ENCODE assay signal across 9 cellular contexts in genomic region chr4:110196206-110196870, GRCh38. TPM values are rescaled to one million over a fixed set of nuclear protein-coding genes. Genes with fewer than 3 reads are reported as not detected.
DNase-seq lines count a peak whose midpoint lies in the region; ATAC-seq, FAIRE-seq and TF ChIP-seq lines count a peak whose summit lies in the region.
"Had no signal": no experiment of that assay in that cellular context is flagged by ENCODE, and none has a peak within 500 bp of the region (broad histone marks: within the 10 kb centered on the region; RNA-seq: fewer than 3 reads in every experiment).

No MANE protein-coding gene starts in this region.

- H3K9me3 Mint-ChIP-seq in Calu3 (ENCODE audit: low read depth, unreplicated experiment): no peaks in the 10 kb centered on the region

- H3K4me1 ChIP-seq in HUES48 (ENCODE audit: control insufficient read depth, insufficient read depth, low read length): peaks cover 29% of the 10 kb centered on the region
- peaks cover 21% of the 10 kb centered on the region for H3K4me1 ChIP-seq in GM12878 (ENCODE audit: control insufficient read depth, insufficient read depth, low read length)
- peaks cover 1% of the 10 kb centered on the region; the same call in 1 of the 2 replicates for H3K4me1 ChIP-seq in iPS DF 6.9 (ENCODE audit: control insufficient read depth, insufficient read depth, low read length)
- peaks cover 0 to 23% (median 16%) of the 10 kb centered on the region in 4 donors for H3K4me1 ChIP-seq in sigmoid colon

- peak overlapping the region; percentile 92 for H2AFZ ChIP-seq in GM12878 (ENCODE audit: control insufficient read depth, low read depth, low read length)

- TF ChIP-seq CTCF in Calu3 (IDR thresholded peaks at IDR 0.05; ENCODE audit: unreplicated experiment) (no peak), GM12878 (IDR thresholded peaks at IDR 0.05 in 2 of 3, conservative IDR thresholded peaks at IDR 0.05 in 1 of 3; ENCODE audit: control insufficient read depth in 2 of 3, extremely low read depth in 1 of 3, insufficient read depth in 1 of 3, low read depth in 3 of 3, low read length in 3 of 3) (no peak), sigmoid colon (IDR thresholded peaks at IDR 0.05) (no peak)

- peaks cover 36% of the 10 kb centered on the region for H3K79me2 ChIP-seq in GM12878 (ENCODE audit: control insufficient read depth, insufficient read depth, low read length)

- H3K36me3 Mint-ChIP-seq in Calu3 (ENCODE audit: insufficient read depth, unreplicated experiment): peaks cover 43% of the 10 kb centered on the region

- H3K36me3 ChIP-seq in HUES48 (ENCODE audit: control insufficient read depth, insufficient read depth, low read length) (peaks cover 15% of the 10 kb centered on the region), GM12878 (ENCODE audit: control insufficient read depth in 2 of 2, insufficient read depth in 2 of 2, low read length in 1 of 2) (no peaks in the 10 kb centered on the region), iPS DF 6.9 (ENCODE audit: control insufficient read depth, insufficient read depth, low read length) (no peaks in the 10 kb centered on the region; the same call in 1 of the 2 replicates), sigmoid colon (no peaks in the 10 kb centered on the region)

- CTCF ChIA-PET in Calu3 (lab: Charles Lee): interaction anchor here (0.6 kb wide), 1 partner anchor 378 kb away, joined by 3 read pairs; no protein-coding TSS in a partner anchor
- CTCF ChIA-PET in GM12878 (lab: Yijun Ruan, JAX): interaction anchor here (1.1 to 1.7 kb wide), 4 partner anchors 77 to 147 kb away, joined by 3 to 5 read pairs (median 4); no protein-coding TSS in a partner anchor

- no peaks in the 10 kb centered on the region for H4K20me1 ChIP-seq in GM12878 (ENCODE audit: control insufficient read depth, insufficient read depth)

- no TSS peak for BruUV-seq in Calu3 (replicated peaks; lab: Mats Ljungman, UMichigan)
- BruUV-seq in GM12878 (replicated peaks; lab: Mats Ljungman, UMichigan): no TSS peak

- H3K9ac ChIP-seq in HUES48 (ENCODE audit: low read depth, low read length) (peak overlapping the region; percentile 84), GM12878 (ENCODE audit: control insufficient read depth, insufficient read depth, low read length) (peak overlapping the region; percentile 76)

- peak overlapping the region; percentile 79 for H3K4me3 Mint-ChIP-seq in Calu3 (ENCODE audit: low read depth, unreplicated experiment)

- peak; percentile 38 for DNase-seq in Calu3
- DNase-seq in T-helper 1 cell: peak in 4 of 5 donors; percentile 10 to 43 (median 24)
- DNase-seq in GM12878 (ENCODE audit: low read depth, low spot score): no peak
- no peak for DNase-seq in iPS DF 6.9 (ENCODE audit: low read depth, low spot score)
- peak; percentile 66 for DNase-seq in sigmoid colon
- no peak for DNase-seq in OCI-M2 (lab: John Stamatoyannopoulos, UW; ENCODE audit: unreplicated experiment)

- RAD21 ChIA-PET in GM12878 (lab: Charles Lee; ENCODE audit: unreplicated experiment): interaction anchor here (0.7 to 3.1 kb wide), 6 partner anchors 11 to 141 kb away, joined by 3 to 22 read pairs (median 4); no protein-coding TSS in a partner anchor

- POLR2A ChIA-PET in GM12878 (lab: Charles Lee): interaction anchor here (0.9 to 3.1 kb wide), 8 partner anchors 8 to 143 kb away, joined by 3 to 17 read pairs (median 4); no protein-coding TSS in a partner anchor

- H3K27me3 Mint-ChIP-seq in Calu3 (ENCODE audit: unreplicated experiment): no peaks in the 10 kb centered on the region

- in situ Hi-C loops in GM12878 (cut with MboI): loop anchor here (25.0 kb wide), 1 partner anchor 759 kb away; the partner anchor contains the start of gene SEC24B

- intact Hi-C loops in Calu3 (cut with micrococcal nuclease; ENCODE audit: unreplicated experiment) (loop anchor here (10.0 kb wide), 2 partner anchors 192 to 318 kb away; no protein-coding TSS in a partner anchor), GM12878 (cut with micrococcal nuclease; ENCODE audit: unreplicated experiment) (loop anchor here (5.0 to 10.0 kb wide), 8 partner anchors 89 to 1574 kb away; partner anchors contain the start of genes GAR1, MCUB, RPL34 and SEC24B), sigmoid colon (cut with DNase I) (loop anchor here (5.0 to 10.0 kb wide), 4 partner anchors 149 to 1572 kb away; partner anchors contain the start of genes GAR1 and RPL34)

- SMC1A ChIA-PET in GM12878 (lab: Charles Lee; ENCODE audit: uncharacterized antibody, unreplicated experiment): interaction anchor here (0.9 to 5.5 kb wide), 11 partner anchors 8 to 146 kb away, joined by 3 to 36 read pairs (median 5); no protein-coding TSS in a partner anchor

- TF ChIP-seq EP300 in GM12878 (IDR thresholded peaks at IDR 0.05; ENCODE audit: borderline replicate concordance in 1 of 2, control insufficient read depth in 1 of 2, low read depth in 2 of 2, low read length in 2 of 2) (no peak), sigmoid colon (IDR thresholded peaks at IDR 0.05) (no peak)

- H3K4me3 ChIP-seq in HUES48 (ENCODE audit: low read depth, low read length) (peak overlapping the region; percentile 85), GM12878 (peak overlapping the region; percentile 81), iPS DF 6.9 (ENCODE audit: low read length) (peak overlapping the region; percentile 97), sigmoid colon (peak overlapping the region; percentile 63 to 91 (median 86))

- peaks cover 40% of the 10 kb centered on the region for H3K4me1 Mint-ChIP-seq in Calu3 (ENCODE audit: low read depth, unreplicated experiment)

- ATAC-seq in GM21367 (IDR thresholded peaks at IDR 0.05; ENCODE audit: unreplicated experiment) (peak; percentile 14), GM12878 (peak; percentile 48)

- H3K9me3 ChIP-seq in HUES48 (ENCODE audit: control insufficient read depth, insufficient read depth, low read length) (no peaks in the 10 kb centered on the region), GM12878 (replicated peaks; ENCODE audit: control insufficient read depth, insufficient read depth, low read length) (no peaks in the 10 kb centered on the region), iPS DF 6.9 (ENCODE audit: control insufficient read depth, insufficient read depth, low read length) (no peaks in the 10 kb centered on the region), sigmoid colon (no peaks in the 10 kb centered on the region)

- FAIRE-seq in GM12878 (lab: Jason Lieb, UNC): no peak
- FAIRE-seq: endometrium had no signal

- H3K27me3 ChIP-seq in HUES48 (ENCODE audit: control insufficient read depth, insufficient read depth, low read length) (no peaks in the 10 kb centered on the region), GM12878 (replicated peaks in 1 of 2; ENCODE audit: control insufficient read depth in 2 of 2, insufficient read depth in 2 of 2, low read length in 1 of 2) (no peaks in the 10 kb centered on the region), iPS DF 6.9 (ENCODE audit: control insufficient read depth, insufficient read depth, low read length) (no peaks in the 10 kb centered on the region), sigmoid colon (no peaks in the 10 kb centered on the region)

- no peak for TF ChIP-seq RAD21 in GM12878 (IDR thresholded peaks at IDR 0.05; ENCODE audit: insufficient read depth, low read depth, low read length)

- TF ChIP-seq POLR2A in GM12878 (IDR thresholded peaks at IDR 0.05; ENCODE audit: low read depth, low read length) (peak; percentile 73), sigmoid colon (IDR thresholded peaks at IDR 0.05) (peak in 1 of 2 donors; percentile 27)

- H3K4me2 ChIP-seq in GM12878 (ENCODE audit: control insufficient read depth, insufficient read depth): peak overlapping the region; percentile 93

- H3K27ac ChIP-seq in HUES48 (ENCODE audit: low read depth, low read length) (peak overlapping the region; percentile 94), GM12878 (ENCODE audit: control insufficient read depth, insufficient read depth) (peak overlapping the region; percentile 73), iPS DF 6.9 (ENCODE audit: low read length) (no peak overlapping the region), sigmoid colon (peak overlapping the region; percentile 84 to 87 (median 86))

- H3K27ac Mint-ChIP-seq in Calu3 (ENCODE audit: unreplicated experiment): peak overlapping the region; percentile 67

- under 1% methylated on average over 46 of the region's 58 CpGs for WGBS in GM12878 (ENCODE audit: insufficient coverage, insufficient replicate concordance, low lambda C conversion rate, missing lambda C conversion rate)
- WGBS in iPS DF 6.9 (ENCODE audit: insufficient coverage, insufficient read length): no CpG with 5 or more reads among the region's 58 CpGs
- 0% methylated on average over 58 of the region's 58 CpGs for WGBS in sigmoid colon, 2 donors

TF ChIP-seq in GM12878, 131 proteins besides CTCF, POLR2A, EP300 and RAD21 (continues in another document):
- TF ChIP-seq GATAD2B (conservative IDR thresholded peaks at IDR 0.05; ENCODE audit: low read depth) (peak; percentile 97), RB1 (IDR thresholded peaks at IDR 0.05; ENCODE audit: borderline replicate concordance) (0 out of 2 replicates have a peak, but pooled peaks have one; percentile 86)

RNA-seq across cellular contexts. Expression of gene ELOVL6, which starts 2.1 kb away (rescaled TPM):
- total RNA-seq in Calu3 (2022) (26.1 and 31.3 TPM in 2 replicates), GM12878 (2014; rRNA removed) (3.9 and 5.6 TPM in 2 replicates), GM12878 (2014; rRNA removed; fragmentation: Illumina TruSeq; extraction: Trizol) (7.7 and 8.7 TPM in 2 replicates), GM12878 (2021) (9.4 and 13.7 TPM in 2 replicates), sigmoid colon (1 to 10 TPM; 1.2 to 4.7 (median 2.4) TPM)
- total RNA-seq in GM12878 (2013; cell fraction: nucleolus; rRNA removed): 35.4 and 37.7 TPM in 2 replicates
- 3.8 TPM for polyA plus RNA-seq in GM12878 (2011; ENCODE audit: low read depth)
- polyA plus RNA-seq in GM12878 (2011; rRNA removed) (33.5 and 34.6 TPM in 2 replicates), GM12878 (2014; fragmentation: Illumina TruSeq; extraction: Trizol) (11.8 and 15.0 TPM in 2 replicates), GM12878 (2014; fragmentation: Nextera tagmentation; extraction: Ambion mirVana) (1 to 10 TPM; 6.3 to 8.5 TPM), GM12878 (2014; rRNA removed) (8.0 and 9.1 TPM in 2 replicates), GM12878 (2016; fragmentation: Nextera tagmentation; extraction: Ambion mirVana) (1 to 10 TPM; 6.0 to 6.8 TPM), sigmoid colon (10 to 100 TPM in 2 of 3 donors, 1 to 10 TPM in 1; 5.4 to 43.6 (median 11.1) TPM)
- polyA plus RNA-seq in GM12878 (2011; cell fraction: cytosol; rRNA removed): 12.1 and 12.4 TPM in 2 replicates
- polyA plus RNA-seq in GM12878 (2011; cell fraction: nucleus; rRNA removed): 10.1 and 11.9 TPM in 2 replicates
- polyA plus RNA-seq in GM12878 (2012): 7.9 and 10.6 TPM in 2 replicates
- 21.8 and 25.9 TPM in 2 replicates for polyA minus RNA-seq in GM12878 (2011; rRNA and poly(A)+ RNA removed)
- polyA minus RNA-seq in GM12878 (2011; cell fraction: cytosol; rRNA and poly(A)+ RNA removed): 5.1 and 5.5 TPM in 2 replicates
- 4.7 and 14.1 TPM in 2 replicates for polyA minus RNA-seq in GM12878 (2011; cell fraction: nucleus; rRNA and poly(A)+ RNA removed)

Comparison
In these comparisons a context has a peak if more than half of its experiments do, and no peak if none do; other contexts are left out.
1. DNase-seq: peak in Calu3 (single experiment), T-helper 1 cell (4 of 5) and sigmoid colon (single experiment); none in GM12878 (single experiment), iPS DF 6.9 (single experiment) and OCI-M2 (single experiment).
2. Peak in every context shown above with its lines, with median percentiles within 50 percentile points of each other: H3K4me3 ChIP-seq.